ENCODE assay signal across 23 cellular contexts in the genomic region with DNA sequence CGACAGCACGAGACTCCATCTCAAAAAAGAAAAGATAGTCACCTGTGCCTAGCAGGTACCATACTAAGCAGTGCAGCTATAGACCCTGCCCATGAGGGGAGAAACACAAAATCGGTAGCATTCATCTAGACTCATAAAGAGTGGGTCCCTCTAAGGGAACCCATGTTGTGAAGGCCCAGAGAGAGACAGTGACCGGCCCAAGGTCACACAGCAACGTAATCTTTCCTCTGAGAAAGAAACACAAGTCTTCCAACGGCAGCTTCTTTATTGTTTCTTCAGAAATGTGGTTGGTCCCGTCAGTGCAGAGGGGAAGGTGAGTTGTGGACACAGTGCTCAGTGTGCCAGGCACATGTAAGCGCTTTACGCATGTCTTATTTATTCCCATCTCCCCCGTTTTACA.
"Had no signal": no experiment of that assay in that cellular context is flagged by ENCODE, and none has a peak within 500 bp of the region (broad histone marks: within the 10 kb centered on the region; RNA-seq: fewer than 3 reads in every experiment).

No MANE protein-coding gene starts in this region.

- H3K36me3 ChIP-seq: gastrocnemius medialis, neural progenitor cell, prostate gland, right atrium auricular region, sigmoid colon, tibial artery, upper lobe of left lung had no signal

- ATAC-seq: effector memory CD8-positive, alpha-beta T cell; gastrocnemius medialis; left ventricle myocardium superior; natural killer cell treated with Interleukin-12 subunit alpha and Interleukin-12 subunit beta and Interleukin-15 and Interleukin-18, amount 100 ng/mL, for 72 hours; stimulated activated memory B cell treated with anti-CD40 and anti-IgM and Interleukin-4, amounts not matched to agents 10 μg/mL and 1 μg/mL and 100 μg/mL, for 72 hours; stimulated activated naive CD8-positive, alpha-beta T cell treated with anti-CD3 and anti-CD28 coated beads, Interleukin-15, Interleukin-2, amounts not matched to agents 100 U/mL and 50 U/mL, for 24 hours had no signal

- H2AFZ ChIP-seq: neural progenitor cell had no signal

- H3K4me3 ChIP-seq: coronary artery, gastrocnemius medialis, lung, mucosa of descending colon, neural progenitor cell, prostate gland, right atrium auricular region, sigmoid colon, testis, tibial artery, upper lobe of left lung had no signal

- DNase-seq: effector memory CD8-positive, alpha-beta T cell; erythroblast; gastrocnemius medialis; head of caudate nucleus; left ventricle myocardium superior; mucosa of descending colon; naive B cell; sigmoid colon; stimulated activated CD4-positive, alpha-beta T cell treated with anti-CD3 and anti-CD28 coated beads, Interleukin-2, amount 100 ng/mL, for 24 hours; stimulated activated CD4-positive, alpha-beta T cell treated with anti-CD3 and anti-CD28 coated beads, Interleukin-4, amount 100 ng/mL, for 4 hours; stimulated activated naive CD8-positive, alpha-beta T cell treated with anti-CD3 and anti-CD28 coated beads, Interleukin-15, Interleukin-2, amounts not matched to agents 100 U/mL and 50 U/mL, for 24 hours; testis; tibial artery; upper lobe of left lung had no signal

- FAIRE-seq: endometrium, urothelium cell line had no signal

- H3K27ac ChIP-seq: coronary artery, gastrocnemius medialis, neural progenitor cell, prostate gland, right atrium auricular region, sigmoid colon, testis, tibial artery had no signal

- H3K27me3 ChIP-seq: gastrocnemius medialis, neural progenitor cell, right atrium auricular region, sigmoid colon, testis, tibial artery, upper lobe of left lung had no signal

- H3K4me2 ChIP-seq: neural progenitor cell had no signal

- H3K9ac ChIP-seq: neural progenitor cell had no signal

- H3K9me3 ChIP-seq: gastrocnemius medialis, mucosa of descending colon, prostate gland, testis, upper lobe of left lung had no signal

- H3K4me1 ChIP-seq: gastrocnemius medialis, prostate gland had no signal
